17 cellular contexts compared by ENCODE assay signal in the genomic region with DNA sequence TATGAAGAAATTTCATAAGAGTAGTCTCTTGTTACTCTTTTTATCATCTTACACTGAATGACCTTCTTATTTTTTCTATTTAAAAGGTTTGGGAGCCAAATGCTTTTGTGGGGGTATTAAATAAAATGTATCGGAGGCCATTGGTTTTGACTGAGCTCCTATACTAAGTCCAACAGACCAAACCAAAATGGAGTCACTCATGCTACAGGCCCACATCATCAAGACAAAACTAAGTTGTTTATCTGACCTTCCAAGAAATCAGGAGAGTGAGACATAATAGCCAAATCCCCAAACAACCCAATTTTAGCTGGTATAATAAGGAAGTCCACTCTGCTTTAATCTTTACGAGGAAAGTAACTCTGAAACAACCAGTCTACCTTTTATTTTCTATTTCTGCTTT. TPM values are rescaled to one million over a fixed set of nuclear protein-coding genes. Genes with fewer than 3 reads are reported as not detected.
DNase-seq lines count a peak whose midpoint lies in the region; ATAC-seq, FAIRE-seq and TF ChIP-seq lines count a peak whose summit lies in the region.
"Had no signal": no experiment of that assay in that cellular context is flagged by ENCODE, and none has a peak within 500 bp of the region (broad histone marks: within the 10 kb centered on the region; RNA-seq: fewer than 3 reads in every experiment).

No MANE protein-coding gene starts in this region.

- TF ChIP-seq POLR2A in K562 (conservative IDR thresholded peaks at IDR 0.05) (no peak), stomach (IDR thresholded peaks at IDR 0.05) (no peak)

- POLR2A ChIA-PET in activated CD4-positive, alpha-beta T cell treated with anti-CD3 and anti-CD28 coated beads for 36 hours (lab: Charles Lee): no interaction called here
- POLR2A ChIA-PET in K562 (lab: Yijun Ruan, JAX): no interaction called here

- CTCF ChIA-PET in activated CD4-positive, alpha-beta T cell treated with anti-CD3 and anti-CD28 coated beads for 36 hours (lab: Charles Lee): interaction anchor here (0.9 to 1.4 kb wide), 4 partner anchors 8 to 57 kb away, joined by 3 to 6 read pairs (median 4); no protein-coding TSS in a partner anchor
- CTCF ChIA-PET in K562 (lab: Yijun Ruan, JAX; ENCODE audit: low intra/inter-chr PET ratio): interaction anchor here (0.7 kb wide), 1 partner anchor 29 kb away, joined by 3 read pairs; no protein-coding TSS in a partner anchor

- no peaks in the 10 kb centered on the region for H3K36me3 Mint-ChIP-seq in activated CD4-positive, alpha-beta T cell treated with anti-CD3 and anti-CD28 coated beads for 36 hours (ENCODE audit: low read depth)
- H3K36me3 Mint-ChIP-seq in activated CD4-positive, alpha-beta T cell treated with anti-CD3 and anti-CD28 coated beads, Interleukin-2, amount 10 ng/mL, durations not matched to agents 24 days and 14 days (ENCODE audit: low read depth): no peaks in the 10 kb centered on the region
- H3K36me3 Mint-ChIP-seq in HFFc6 (ENCODE audit: low read depth): no peaks in the 10 kb centered on the region

- H3K4me3 Mint-ChIP-seq in activated CD4-positive, alpha-beta T cell treated with anti-CD3 and anti-CD28 coated beads for 36 hours: no peak overlapping the region
- H3K4me3 Mint-ChIP-seq in activated CD4-positive, alpha-beta T cell treated with anti-CD3 and anti-CD28 coated beads, Interleukin-2, amount 10 ng/mL, durations not matched to agents 24 days and 14 days: no peak overlapping the region
- H3K4me3 Mint-ChIP-seq in HFFc6: no peak overlapping the region
- H3K4me3 Mint-ChIP-seq: CD4-positive, alpha-beta memory T cell had no signal

- H3K36me3 ChIP-seq in BLaER1: no peaks in the 10 kb centered on the region
- H3K36me3 ChIP-seq in Loucy (ENCODE audit: insufficient read depth, low read length): no peaks in the 10 kb centered on the region
- H3K36me3 ChIP-seq in K562 (ENCODE audit: control insufficient read depth, insufficient read depth, low read length): no peaks in the 10 kb centered on the region
- no peaks in the 10 kb centered on the region for H3K36me3 ChIP-seq in stomach

- H3K27me3 Mint-ChIP-seq in activated CD4-positive, alpha-beta T cell treated with anti-CD3 and anti-CD28 coated beads for 36 hours: no peaks in the 10 kb centered on the region
- no peaks in the 10 kb centered on the region for H3K27me3 Mint-ChIP-seq in activated CD4-positive, alpha-beta T cell treated with anti-CD3 and anti-CD28 coated beads, Interleukin-2, amount 10 ng/mL, durations not matched to agents 24 days and 14 days
- H3K27me3 Mint-ChIP-seq in HFFc6 (ENCODE audit: insufficient read depth): no peaks in the 10 kb centered on the region; the same call in 1 of the 2 replicates
- H3K27me3 Mint-ChIP-seq: CD4-positive, alpha-beta memory T cell had no signal

- TF ChIP-seq EP300 in K562 (IDR thresholded peaks at IDR 0.05; ENCODE audit: low read length): no peak
- TF ChIP-seq EP300 in stomach (IDR thresholded peaks at IDR 0.05): no peak

- no peak for ATAC-seq in activated CD4-positive, alpha-beta T cell treated with anti-CD3 and anti-CD28 coated beads for 36 hours
- ATAC-seq in K562 (no peak), GM18861 (IDR thresholded peaks at IDR 0.05; ENCODE audit: unreplicated experiment) (no peak)
- ATAC-seq: GM12878 had no signal

- H3K27me3 ChIP-seq in BLaER1 (no peaks in the 10 kb centered on the region), Loucy (ENCODE audit: insufficient read depth, low read length, poor library complexity, severe bottlenecking) (no peaks in the 10 kb centered on the region), K562 (ENCODE audit: control insufficient read depth in 2 of 2, insufficient read depth in 2 of 2, low read length in 2 of 2) (no peaks in the 10 kb centered on the region), stomach (no peaks in the 10 kb centered on the region)

- no TSS peak for BruUV-seq in K562 (replicated peaks; lab: Mats Ljungman, UMichigan)

- H2AFZ ChIP-seq in Loucy (ENCODE audit: low read length) (peak overlapping the region; percentile 81; the same call in 1 of the 2 replicates), K562 (ENCODE audit: low read depth, low read length) (no peak overlapping the region)

- no peak for TF ChIP-seq CTCF in Loucy (conservative IDR thresholded peaks at IDR 0.05; ENCODE audit: low read length)
- no peak for TF ChIP-seq CTCF in K562 (IDR thresholded peaks at IDR 0.05 in 2 of 3, conservative IDR thresholded peaks at IDR 0.05 in 1 of 3; ENCODE audit: insufficient read depth in 2 of 3, low read depth in 1 of 3, low read length in 3 of 3)
- no peak for TF ChIP-seq CTCF in stomach (IDR thresholded peaks at IDR 0.05)
- TF ChIP-seq CTCF in HFFc6 (IDR thresholded peaks at IDR 0.05): no peak

- no peaks in the 10 kb centered on the region for H3K9me1 ChIP-seq in K562 (ENCODE audit: control insufficient read depth, insufficient read depth, low read length)

- no peaks in the 10 kb centered on the region for H3F3A ChIP-seq in Loucy (ENCODE audit: low read depth)

- in situ Hi-C loops in K562 (cut with MboI): no loop called here

- H3K9me3 Mint-ChIP-seq in activated CD4-positive, alpha-beta T cell treated with anti-CD3 and anti-CD28 coated beads for 36 hours (ENCODE audit: low read depth): no peaks in the 10 kb centered on the region
- no peaks in the 10 kb centered on the region for H3K9me3 Mint-ChIP-seq in activated CD4-positive, alpha-beta T cell treated with anti-CD3 and anti-CD28 coated beads, Interleukin-2, amount 10 ng/mL, durations not matched to agents 24 days and 14 days
- H3K9me3 Mint-ChIP-seq in HFFc6: no peaks in the 10 kb centered on the region
- H3K9me3 Mint-ChIP-seq: CD4-positive, alpha-beta memory T cell had no signal

- no peaks in the 10 kb centered on the region for H3K9me2 ChIP-seq in Loucy (replicated peaks; ENCODE audit: low read depth, low read length)

- intact Hi-C loops in activated CD4-positive, alpha-beta T cell treated with anti-CD3 and anti-CD28 coated beads for 36 hours (cut with DNase I, micrococcal nuclease): loop anchor here in 1 of 2 experiments (1.0 kb wide), 1 partner anchor 22 kb away; no protein-coding TSS in a partner anchor
- intact Hi-C loops in activated CD4-positive, alpha-beta T cell treated with anti-CD3 and anti-CD28 coated beads, Interleukin-2, amount 10 ng/mL, durations not matched to agents 24 days and 14 days (cut with micrococcal nuclease): no loop called here
- intact Hi-C loops in K562 (cut with micrococcal nuclease) (no loop called here), stomach (cut with DNase I; ENCODE audit: low total_unique reads) (no loop called here)

- no peak for FAIRE-seq in K562 (lab: Jason Lieb, UNC)
- FAIRE-seq: GM12878, H1 had no signal

- H3K4me1 Mint-ChIP-seq in activated CD4-positive, alpha-beta T cell treated with anti-CD3 and anti-CD28 coated beads for 36 hours: peaks cover 12% of the 10 kb centered on the region
- H3K4me1 Mint-ChIP-seq in activated CD4-positive, alpha-beta T cell treated with anti-CD3 and anti-CD28 coated beads, Interleukin-2, amount 10 ng/mL, durations not matched to agents 24 days and 14 days: peaks cover 5% of the 10 kb centered on the region
- peaks cover 14% of the 10 kb centered on the region for H3K4me1 Mint-ChIP-seq in HFFc6 (ENCODE audit: low read depth)

- H3K9me3 ChIP-seq in BLaER1 (peaks cover 6% of the 10 kb centered on the region; the same call in 1 of the 2 replicates), Loucy (ENCODE audit: insufficient read depth, low read depth, low read length) (no peaks in the 10 kb centered on the region), K562 (replicated peaks; ENCODE audit: control insufficient read depth, insufficient read depth, low read depth, low read length) (no peaks in the 10 kb centered on the region), stomach (no peaks in the 10 kb centered on the region)

- H3K27ac ChIP-seq in BLaER1: no peak overlapping the region
- no peak overlapping the region for H3K27ac ChIP-seq in K562 (ENCODE audit: extremely low read depth, low read depth, low read length)
- H3K27ac ChIP-seq in stomach: no peak overlapping the region
- H3K27ac ChIP-seq: C4-2B had no signal

- H4K20me1 ChIP-seq in BLaER1 (no peaks in the 10 kb centered on the region), Loucy (ENCODE audit: insufficient read depth, low read length, poor library complexity, severe bottlenecking) (no peaks in the 10 kb centered on the region), K562 (replicated peaks; ENCODE audit: control insufficient read depth, insufficient read depth, low read length) (no peaks in the 10 kb centered on the region)

- no peak overlapping the region for H3K4me3 ChIP-seq in BLaER1
- no peak overlapping the region for H3K4me3 ChIP-seq in Loucy (ENCODE audit: low read length, poor library complexity, severe bottlenecking)
- H3K4me3 ChIP-seq in K562: no peak overlapping the region
- no peak overlapping the region for H3K4me3 ChIP-seq in stomach
- H3K4me3 ChIP-seq: GM12878 had no signal

- TF ChIP-seq RAD21 in K562 (CRISPR knock-in tag; conservative IDR thresholded peaks at IDR 0.05 in 1 of 2, IDR thresholded peaks at IDR 0.05 in 1 of 2): no peak

- H3K4me1 ChIP-seq in BLaER1 (peaks cover 20% of the 10 kb centered on the region), Loucy (ENCODE audit: insufficient read depth, low read length, poor library complexity, severe bottlenecking) (peaks cover 13% of the 10 kb centered on the region), K562 (replicated peaks in 1 of 2; ENCODE audit: control insufficient read depth in 2 of 2, insufficient read depth in 2 of 2, low read length in 2 of 2) (peaks cover 0 to 11% of the 10 kb centered on the region in 2 experiments; a peak in 3 of 5 replicates), stomach (no peaks in the 10 kb centered on the region)

- no peak overlapping the region for H3K9ac ChIP-seq in BLaER1
- no peak overlapping the region for H3K9ac ChIP-seq in Loucy (ENCODE audit: low read depth, low read length, poor library complexity, severe bottlenecking)
- no peak overlapping the region for H3K9ac ChIP-seq in K562 (ENCODE audit: insufficient read depth in 1 of 2, low read depth in 2 of 2, low read length in 2 of 2)

- H3K4me2 ChIP-seq in BLaER1: peak overlapping the region; percentile 64; the same call in 1 of the 2 replicates
- peak overlapping the region; percentile 29 for H3K4me2 ChIP-seq in Loucy (ENCODE audit: low read depth, low read length, poor library complexity, severe bottlenecking)
- no peak overlapping the region for H3K4me2 ChIP-seq in K562 (ENCODE audit: insufficient read depth, low read length)

- WGBS in K562 (ENCODE audit: insufficient coverage, low coverage, missing lambda C conversion rate): 92% methylated on average over 2 of the region's 2 CpGs
- 81 to 94% (median 85%) methylated on average over 2 of the region's 2 CpGs for WGBS in stomach, 5 donors

- H3K27ac Mint-ChIP-seq in activated CD4-positive, alpha-beta T cell treated with anti-CD3 and anti-CD28 coated beads for 36 hours: peak overlapping the region; percentile 31
- H3K27ac Mint-ChIP-seq in activated CD4-positive, alpha-beta T cell treated with anti-CD3 and anti-CD28 coated beads, Interleukin-2, amount 10 ng/mL, durations not matched to agents 24 days and 14 days: no peak overlapping the region
- no peak overlapping the region for H3K27ac Mint-ChIP-seq in HFFc6
- H3K27ac Mint-ChIP-seq: CD4-positive, alpha-beta memory T cell had no signal

- no peak for DNase-seq in activated CD4-positive, alpha-beta T cell treated with anti-CD3 and anti-CD28 coated beads for 36 hours
- no peak for DNase-seq in activated CD4-positive, alpha-beta T cell treated with anti-CD3 and anti-CD28 coated beads, Interleukin-2, amount 10 ng/mL, durations not matched to agents 24 days and 14 days
- DNase-seq in K562 (ENCODE audit: extremely low read depth in 1 of 4, low spot score in 3 of 4) (no peak), stomach (no peak), HFFc6 (no peak)
- DNase-seq: ACHN; CD4-positive, alpha-beta memory T cell; DMS79; HCEC 1CT had no signal

- H3K79me2 ChIP-seq in Loucy (ENCODE audit: insufficient read depth, low read length) (no peaks in the 10 kb centered on the region), K562 (ENCODE audit: control insufficient read depth, insufficient read depth, low read length) (no peaks in the 10 kb centered on the region)

RNA-seq across cellular contexts. Expression of gene ALOX12, which starts 48.1 kb away (rescaled TPM):
- not detected for total RNA-seq in activated CD4-positive, alpha-beta T cell treated with anti-CD3 and anti-CD28 coated beads for 36 hours
- not detected in 2 replicates for total RNA-seq in activated CD4-positive, alpha-beta T cell treated with anti-CD3 and anti-CD28 coated beads, Interleukin-2, amount 10 ng/mL, durations not matched to agents 24 days and 14 days
- total RNA-seq in K562 (2011; cell fraction: chromatin; rRNA removed; ENCODE audit: low replicate concordance): 0.35 and 0.53 TPM in 2 replicates
- 0.17 and 0.26 TPM in 2 replicates for total RNA-seq in K562 (2011; cell fraction: nucleolus; rRNA removed)
- total RNA-seq in K562 (2011; cell fraction: nucleoplasm; rRNA removed): 0.29 and 0.46 TPM in 2 replicates
- total RNA-seq in K562 (2014; rRNA removed) (0.09 and 0.57 TPM in 2 replicates), K562 (2014; rRNA removed; fragmentation: Illumina TruSeq; extraction: Trizol) (0.18 and 0.38 TPM in 2 replicates), K562 (2015; rRNA removed; fragmentation: Illumina TruSeq; extraction: Trizol) (0.08 TPM in 1 of 2 replicates, not detected in the other), K562 (2021) (0.40 and 0.47 TPM in 2 replicates), stomach (under 1 TPM in 1 of 5 donors, not detected in 4; 0.92 TPM)
- polyA plus RNA-seq in K562 (2011; rRNA removed) (0.31 and 1.0 TPM in 2 replicates), K562 (2014; fragmentation: Illumina TruSeq; extraction: Trizol) (0.55 and 0.60 TPM in 2 replicates), K562 (2014; fragmentation: Nextera tagmentation; extraction: Ambion mirVana) (1 to 10 TPM in 1 of 2 experiments, under 1 TPM in 1; 0.91 to 1.1 TPM), K562 (2014; rRNA removed) (0.91 and 0.98 TPM in 2 replicates), stomach (1 to 10 TPM in 1 of 3 donors, not detected in 2; 3.4 TPM)
- polyA plus RNA-seq in K562 (2011; cell fraction: cytosol; rRNA removed): 0.64 and 0.65 TPM in 2 replicates
- 0.75 and 1.3 TPM in 2 replicates for polyA plus RNA-seq in K562 (2011; cell fraction: nucleus; rRNA removed)
- 1.3 and 6.2 TPM in 2 replicates for polyA plus RNA-seq in K562 (2012)
- 0.18 and 0.30 TPM in 2 replicates for polyA minus RNA-seq in K562 (2011; rRNA and poly(A)+ RNA removed)
- polyA minus RNA-seq in K562 (2011; cell fraction: cytosol; rRNA and poly(A)+ RNA removed): 0.48 TPM in 1 of 2 replicates, not detected in the other
- polyA minus RNA-seq in K562 (2011; cell fraction: nucleus; rRNA and poly(A)+ RNA removed): 0.44 TPM in 1 of 2 replicates, not detected in the other
- not detected for total RNA-seq in HFFc6 (2021; fragmentation: NEBNext Ultra II Directional; extraction: Animal tissue kit (Norgen Biotek cat#: 25700))
- total RNA-seq: A172; CD4-positive, alpha-beta memory T cell; G401; GM12878 had no signal
